ENCODE assay signal across 10 cellular contexts in genomic region chr6:155882527-155883333, GRCh38.
DNase-seq lines count a peak whose midpoint lies in the region; ATAC-seq lines count a peak whose summit lies in the region.
"Had no signal": no experiment of that assay in that cellular context is flagged by ENCODE, and none has a peak within 500 bp of the region (broad histone marks: within the 10 kb centered on the region; RNA-seq: fewer than 3 reads in every experiment).

No MANE protein-coding gene starts in this region.

- ATAC-seq in HG02798 (IDR thresholded peaks at IDR 0.05; ENCODE audit: poor library complexity, unreplicated experiment) (peak; percentile 77), T-helper 17 cell (peak; percentile 27), GM21717 (IDR thresholded peaks at IDR 0.05; ENCODE audit: unreplicated experiment) (no peak)
- ATAC-seq in stimulated activated memory B cell treated with anti-CD40 and anti-IgM and Interleukin-4, amounts not matched to agents 10 μg/mL and 1 μg/mL and 100 μg/mL, for 72 hours: peak; percentile 48

- no peak overlapping the region for H3K4me2 ChIP-seq in Karpas-422 (ENCODE audit: low read depth, low read length, poor library complexity, severe bottlenecking)

- no peaks in the 10 kb centered on the region for H3K36me3 Mint-ChIP-seq in T-helper 17 cell (ENCODE audit: low read depth)
- no peaks in the 10 kb centered on the region for H3K36me3 Mint-ChIP-seq in stimulated activated memory B cell treated with anti-CD40 and anti-IgM and Interleukin-4, amounts not matched to agents 10 μg/mL and 1 μg/mL and 100 μg/mL, for 72 hours

- H3K9me3 ChIP-seq in T-helper 17 cell (ENCODE audit: control insufficient read depth, low read length, poor library complexity, severe bottlenecking) (no peaks in the 10 kb centered on the region), Karpas-422 (ENCODE audit: low read length) (no peaks in the 10 kb centered on the region)

- no peaks in the 10 kb centered on the region for H3K36me3 ChIP-seq in Karpas-422 (ENCODE audit: insufficient read depth, low read length)

- peak overlapping the region; percentile 75 for H3K27ac Mint-ChIP-seq in T-helper 17 cell
- no peak overlapping the region for H3K27ac Mint-ChIP-seq in stimulated activated memory B cell treated with anti-CD40 and anti-IgM and Interleukin-4, amounts not matched to agents 10 μg/mL and 1 μg/mL and 100 μg/mL, for 72 hours

- H3K27ac ChIP-seq in Karpas-422 (ENCODE audit: low read length): no peak overlapping the region

- H3K79me2 ChIP-seq in Karpas-422 (ENCODE audit: low read length): no peaks in the 10 kb centered on the region

- no peaks in the 10 kb centered on the region for H3K9me3 Mint-ChIP-seq in stimulated activated memory B cell treated with anti-CD40 and anti-IgM and Interleukin-4, amounts not matched to agents 10 μg/mL and 1 μg/mL and 100 μg/mL, for 72 hours

- H3K9ac ChIP-seq in Karpas-422 (ENCODE audit: low read length): no peak overlapping the region

- H3K4me1 Mint-ChIP-seq in T-helper 17 cell: peaks cover 16% of the 10 kb centered on the region
- H3K4me1 Mint-ChIP-seq in stimulated activated memory B cell treated with anti-CD40 and anti-IgM and Interleukin-4, amounts not matched to agents 10 μg/mL and 1 μg/mL and 100 μg/mL, for 72 hours: peaks cover 9% of the 10 kb centered on the region

- H3K27me3 Mint-ChIP-seq in T-helper 17 cell: no peaks in the 10 kb centered on the region
- peaks cover 7% of the 10 kb centered on the region for H3K27me3 Mint-ChIP-seq in stimulated activated memory B cell treated with anti-CD40 and anti-IgM and Interleukin-4, amounts not matched to agents 10 μg/mL and 1 μg/mL and 100 μg/mL, for 72 hours

- H4K20me1 ChIP-seq in Karpas-422 (ENCODE audit: insufficient read depth, low read depth, low read length): no peaks in the 10 kb centered on the region

- H3K4me3 Mint-ChIP-seq in T-helper 17 cell: no peak overlapping the region
- H3K4me3 Mint-ChIP-seq in stimulated activated memory B cell treated with anti-CD40 and anti-IgM and Interleukin-4, amounts not matched to agents 10 μg/mL and 1 μg/mL and 100 μg/mL, for 72 hours: no peak overlapping the region

- no peaks in the 10 kb centered on the region for H3K9me2 ChIP-seq in Karpas-422 (replicated peaks; ENCODE audit: insufficient read depth, low read length)

- no peaks in the 10 kb centered on the region for H3K4me1 ChIP-seq in Karpas-422 (ENCODE audit: low read length)

- H3K27me3 ChIP-seq in Karpas-422 (ENCODE audit: low read length): no peaks in the 10 kb centered on the region

- DNase-seq in GM19238 (ENCODE audit: insufficient read length, low spot score): peak; percentile 7
- no peak for DNase-seq in T-helper 17 cell
- no peak for DNase-seq in Karpas-422
- DNase-seq in NCI-H2029 (lab: John Stamatoyannopoulos, UW): no peak
- no peak for DNase-seq in D341Med (ENCODE audit: low spot score)
- DNase-seq: effector CD4-positive, alpha-beta T cell; NCI-H2171 had no signal

- H2AFZ ChIP-seq in Karpas-422 (ENCODE audit: low read length): no peak overlapping the region

- no peak overlapping the region for H3K4me3 ChIP-seq in Karpas-422 (ENCODE audit: low read length)
